In genomic region chr19:45585158-45585577, GRCh38 we compare ENCODE assay signal across 8 cellular contexts. TPM values are rescaled to one million over a fixed set of nuclear protein-coding genes. Genes with fewer than 3 reads are reported as not detected.
A peak's percentile ranks its signal among the peaks of the same experiment; 100 is the strongest.
DNase-seq lines count a peak whose midpoint lies in the region; ATAC-seq, FAIRE-seq and TF ChIP-seq lines count a peak whose summit lies in the region.

No MANE protein-coding gene starts in this region.

- peaks cover 6% of the 10 kb centered on the region for H3K36me3 Mint-ChIP-seq in CD4-positive, CD25-positive, alpha-beta regulatory T cell
- H3K36me3 Mint-ChIP-seq in effector memory CD8-positive, alpha-beta T cell (ENCODE audit: insufficient read depth) = peaks cover 21% of the 10 kb centered on the region
- peaks cover 2% of the 10 kb centered on the region for H3K36me3 Mint-ChIP-seq in neural progenitor cell

- no peaks in the 10 kb centered on the region for H4K20me1 ChIP-seq in OCI-LY1 (ENCODE audit: insufficient read depth, low read length)
- no peaks in the 10 kb centered on the region for H4K20me1 ChIP-seq in neural progenitor cell (ENCODE audit: low read depth)

- H3K4me1 Mint-ChIP-seq in CD4-positive, CD25-positive, alpha-beta regulatory T cell = peaks cover 0 to 30% (median 9%) of the 10 kb centered on the region in 4 donors
- H3K4me1 Mint-ChIP-seq in effector memory CD8-positive, alpha-beta T cell (ENCODE audit: low read depth in 2 of 2) = peaks cover 19% of the 10 kb centered on the region in 2 donors
- peaks cover 12% of the 10 kb centered on the region for H3K4me1 Mint-ChIP-seq in neural progenitor cell

- no peaks in the 10 kb centered on the region for H3K79me2 ChIP-seq in OCI-LY1 (ENCODE audit: insufficient read depth, low read length)
- peaks cover 22% of the 10 kb centered on the region for H3K79me2 ChIP-seq in neural progenitor cell (ENCODE audit: low read depth)

- peaks cover 13% of the 10 kb centered on the region for H3K27me3 Mint-ChIP-seq in CD4-positive, CD25-positive, alpha-beta regulatory T cell
- H3K27me3 Mint-ChIP-seq in effector memory CD8-positive, alpha-beta T cell = peaks cover 7 to 9% of the 10 kb centered on the region in 2 donors
- peaks cover 5% of the 10 kb centered on the region for H3K27me3 Mint-ChIP-seq in neural progenitor cell (ENCODE audit: insufficient read depth, low read depth)

- peak overlapping the region; percentile 38 to 100 (median 98) for H3K27ac Mint-ChIP-seq in CD4-positive, CD25-positive, alpha-beta regulatory T cell
- peak overlapping the region; percentile 93 to 96 for H3K27ac Mint-ChIP-seq in effector memory CD8-positive, alpha-beta T cell
- peak overlapping the region; percentile 97 for H3K27ac Mint-ChIP-seq in neural progenitor cell

- H3K4me1 ChIP-seq in CD4-positive, CD25-positive, alpha-beta regulatory T cell (ENCODE audit: control insufficient read depth, insufficient read depth, low read length, poor library complexity, severe bottlenecking) = peaks cover 13% of the 10 kb centered on the region
- H3K4me1 ChIP-seq in OCI-LY1 (ENCODE audit: insufficient read depth, low read length, severe bottlenecking) (peaks cover 15% of the 10 kb centered on the region), neural progenitor cell (no peaks in the 10 kb centered on the region)

- no peak for FAIRE-seq in H54 (lab: Jason Lieb, UNC)

- no peak for TF ChIP-seq POLR2A in H54 (IDR thresholded peaks at IDR 0.05; ENCODE audit: low read depth, low read length)

- H3K9me3 ChIP-seq in CD4-positive, CD25-positive, alpha-beta regulatory T cell (ENCODE audit: control insufficient read depth in 2 of 2, low read length in 2 of 2) = no peaks in the 10 kb centered on the region
- H3K9me3 ChIP-seq in OCI-LY1 (ENCODE audit: low read length) (no peaks in the 10 kb centered on the region), neural progenitor cell (ENCODE audit: low read depth) (no peaks in the 10 kb centered on the region)

- H3K9ac ChIP-seq in OCI-LY1 (ENCODE audit: low read length) = peak overlapping the region; percentile 73
- no peak overlapping the region for H3K9ac ChIP-seq in neural progenitor cell

- no peaks in the 10 kb centered on the region for H3K9me3 Mint-ChIP-seq in CD4-positive, CD25-positive, alpha-beta regulatory T cell
- H3K9me3 Mint-ChIP-seq in effector memory CD8-positive, alpha-beta T cell = no peaks in the 10 kb centered on the region
- H3K9me3 Mint-ChIP-seq in neural progenitor cell = no peaks in the 10 kb centered on the region

- peak overlapping the region; percentile 90 for H3K4me2 ChIP-seq in OCI-LY1 (ENCODE audit: low read length)
- peak overlapping the region; percentile 74 for H3K4me2 ChIP-seq in neural progenitor cell

- H3K27ac ChIP-seq in CD4-positive, CD25-positive, alpha-beta regulatory T cell (ENCODE audit: insufficient read depth, low read length, poor library complexity, severe bottlenecking) = peak overlapping the region; percentile 99
- H3K27ac ChIP-seq in OCI-LY1 (ENCODE audit: low read depth, low read length, poor library complexity, severe bottlenecking) (peak overlapping the region; percentile 87), neural progenitor cell (no peak overlapping the region)

- no peaks in the 10 kb centered on the region for H3K27me3 ChIP-seq in CD4-positive, CD25-positive, alpha-beta regulatory T cell (ENCODE audit: control insufficient read depth, insufficient read depth, low read length)
- H3K27me3 ChIP-seq in OCI-LY1 (ENCODE audit: insufficient read depth, low read length) (no peaks in the 10 kb centered on the region), neural progenitor cell (peaks cover 6% of the 10 kb centered on the region)

- H3K4me3 Mint-ChIP-seq in CD4-positive, CD25-positive, alpha-beta regulatory T cell = peak overlapping the region; percentile 85 to 91 (median 89)
- peak overlapping the region; percentile 90 to 92 for H3K4me3 Mint-ChIP-seq in effector memory CD8-positive, alpha-beta T cell
- H3K4me3 Mint-ChIP-seq in neural progenitor cell = peak overlapping the region; percentile 94

- peak overlapping the region; percentile 87 for H3K4me3 ChIP-seq in CD4-positive, CD25-positive, alpha-beta regulatory T cell (ENCODE audit: low read depth, low read length)
- H3K4me3 ChIP-seq in OCI-LY1 (ENCODE audit: low read depth, low read length, poor library complexity, severe bottlenecking) = peak overlapping the region; percentile 99
- H3K4me3 ChIP-seq in neural progenitor cell = peak overlapping the region; percentile 77

- H3K36me3 ChIP-seq in CD4-positive, CD25-positive, alpha-beta regulatory T cell (ENCODE audit: control insufficient read depth, insufficient read depth, low read length) = no peaks in the 10 kb centered on the region
- H3K36me3 ChIP-seq in OCI-LY1 (ENCODE audit: insufficient read depth, low read length) (peaks cover 3% of the 10 kb centered on the region; the same call in 1 of the 2 replicates), neural progenitor cell (no peaks in the 10 kb centered on the region)

- TF ChIP-seq CTCF in OCI-LY1 (IDR thresholded peaks at IDR 0.05; ENCODE audit: low read length) (no peak), neural progenitor cell (IDR thresholded peaks at IDR 0.05) (no peak)

- ATAC-seq in CD4-positive, CD25-positive, alpha-beta regulatory T cell (ENCODE audit: low read depth in 2 of 2) = no peak
- ATAC-seq in effector memory CD8-positive, alpha-beta T cell (replicated peaks) = no peak
- ATAC-seq in HG03097 (IDR thresholded peaks at IDR 0.05; ENCODE audit: low FRiP score, unreplicated experiment) = no peak
- no peak for ATAC-seq in HG02870 (IDR thresholded peaks at IDR 0.05; ENCODE audit: unreplicated experiment)

- no peaks in the 10 kb centered on the region for H3K9me2 ChIP-seq in OCI-LY1 (ENCODE audit: low read depth, low read length)

- no peak for DNase-seq in CD4-positive, CD25-positive, alpha-beta regulatory T cell
- no peak for DNase-seq in effector memory CD8-positive, alpha-beta T cell
- DNase-seq in neural progenitor cell (ENCODE audit: low spot score) (no peak), H54 (ENCODE audit: insufficient read length, low spot score) (no peak), NCI-H82 (lab: John Stamatoyannopoulos, UW) (no peak)

- no peaks in the 10 kb centered on the region for H3F3A ChIP-seq in OCI-LY1 (ENCODE audit: insufficient read depth, low read length)
- peaks cover 5% of the 10 kb centered on the region for H3F3A ChIP-seq in neural progenitor cell (ENCODE audit: low read depth)

- H2AFZ ChIP-seq in OCI-LY1 (ENCODE audit: low read length) (peak overlapping the region; percentile 9; the same call in 1 of the 2 replicates), neural progenitor cell (replicated peaks) (peak overlapping the region; percentile 89)

RNA-seq across cellular contexts. Expression of gene OPA3, which starts 0.6 kb away (rescaled TPM):
- 7.3 TPM for total RNA-seq in CD4-positive, CD25-positive, alpha-beta regulatory T cell
- 1 to 10 TPM; 4.7 to 8.2 (median 5.9) TPM for polyA plus RNA-seq in CD4-positive, CD25-positive, alpha-beta regulatory T cell
- 3.7 and 11.3 TPM in 2 replicates for total RNA-seq in neural progenitor cell (ENCODE audit: low replicate concordance)

RNA-seq across cellular contexts. Expression of gene GPR4, which starts 16.8 kb away (rescaled TPM):
- not detected for total RNA-seq in CD4-positive, CD25-positive, alpha-beta regulatory T cell
- not detected for polyA plus RNA-seq in CD4-positive, CD25-positive, alpha-beta regulatory T cell
- not detected in 2 replicates for total RNA-seq in neural progenitor cell (ENCODE audit: low replicate concordance)

RNA-seq across cellular contexts. Expression of gene EML2, which starts 54.0 kb away (rescaled TPM):
- 90.0 TPM for total RNA-seq in CD4-positive, CD25-positive, alpha-beta regulatory T cell
- 10 to 100 TPM; 15.1 to 23.8 (median 18.3) TPM for polyA plus RNA-seq in CD4-positive, CD25-positive, alpha-beta regulatory T cell
- 15.9 and 20.3 TPM in 2 replicates for total RNA-seq in neural progenitor cell (ENCODE audit: low replicate concordance)
